ENCODE assay signal across 1 cellular context in genomic region chr1:40383095-40383487, GRCh38.
TF ChIP-seq lines count a peak whose summit lies in the region.

No MANE protein-coding gene starts in this region.

TF ChIP-seq in K562, 482 proteins besides CTCF, POLR2A, EP300 and RAD21 (continued from another document and continues in another):
- no peak for TF ChIP-seq ZBTB26 (CRISPR knock-in tag; IDR thresholded peaks at IDR 0.05)
- TF ChIP-seq UBTF (IDR thresholded peaks at IDR 0.05; ENCODE audit: borderline replicate concordance in 1 of 2, low read depth in 2 of 2, low read length in 2 of 2): no peak
- TF ChIP-seq MED1 (CRISPR knock-in tag; IDR thresholded peaks at IDR 0.05; ENCODE audit: borderline replicate concordance): no peak
- no peak for TF ChIP-seq CCNT2 (IDR thresholded peaks at IDR 0.05; ENCODE audit: borderline replicate concordance, extremely low read depth, insufficient read length, low read depth, low read length)
- no peak for TF ChIP-seq PHF21A (IDR thresholded peaks at IDR 0.05; ENCODE audit: borderline replicate concordance, low read depth)
- peak in 1 of 2 experiments; percentile 54; a peak in 1 of 4 replicates for TF ChIP-seq RCOR1 (IDR thresholded peaks at IDR 0.05; ENCODE audit: borderline replicate concordance in 1 of 2, low read depth in 2 of 2, low read length in 2 of 2)
- no peak for TF ChIP-seq NUFIP1 (IDR thresholded peaks at IDR 0.05; ENCODE audit: partially characterized antibody)
- no peak for TF ChIP-seq SMAD2 (IDR thresholded peaks at IDR 0.05; ENCODE audit: low read depth, low read length)
- TF ChIP-seq PRDM10 (IDR thresholded peaks at IDR 0.05; ENCODE audit: partially characterized antibody): peak; percentile 54
- TF ChIP-seq HDAC1 (IDR thresholded peaks at IDR 0.05): no peak
- no peak for TF ChIP-seq NR2C2 (CRISPR knock-in tag; IDR thresholded peaks at IDR 0.05)
- no peak for TF ChIP-seq NR2C2 (tag; IDR thresholded peaks at IDR 0.05)
- TF ChIP-seq MIER1 (IDR thresholded peaks at IDR 0.05; ENCODE audit: low read depth): no peak
- no peak for TF ChIP-seq MBD2 (IDR thresholded peaks at IDR 0.05; ENCODE audit: borderline replicate concordance, low read depth)
- peak; percentile 68; the same call in 1 of the 2 replicates for TF ChIP-seq ZNF175 (CRISPR knock-in tag; IDR thresholded peaks at IDR 0.05; ENCODE audit: low read depth)
- TF ChIP-seq TCF3 (CRISPR knock-in tag; IDR thresholded peaks at IDR 0.05): no peak
- no peak for TF ChIP-seq ZFP30 (CRISPR knock-in tag; IDR thresholded peaks at IDR 0.05; ENCODE audit: borderline replicate concordance)
- no peak for TF ChIP-seq ARNT (IDR thresholded peaks at IDR 0.05)
- no peak for TF ChIP-seq TCF15 (CRISPR knock-in tag; IDR thresholded peaks at IDR 0.05)
- no peak for TF ChIP-seq SREBF2 (CRISPR knock-in tag; IDR thresholded peaks at IDR 0.05)
- no peak for TF ChIP-seq ZNF41 (CRISPR knock-in tag; conservative IDR thresholded peaks at IDR 0.05)
- TF ChIP-seq ZNF347 (CRISPR knock-in tag; IDR thresholded peaks at IDR 0.05; ENCODE audit: low read depth): no peak
- no peak for TF ChIP-seq CTCFL (IDR thresholded peaks at IDR 0.05; ENCODE audit: borderline replicate concordance, insufficient read depth, low read depth, low read length, poor library complexity, severe bottlenecking)
- TF ChIP-seq MTF1 (CRISPR knock-in tag; IDR thresholded peaks at IDR 0.05; ENCODE audit: borderline replicate concordance): no peak
- 0 out of 2 replicates have a peak, but pooled peaks have one; percentile 29 for TF ChIP-seq CREB3L1 (IDR thresholded peaks at IDR 0.05; ENCODE audit: borderline replicate concordance, low read depth)
- no peak for TF ChIP-seq XRCC3 (IDR thresholded peaks at IDR 0.05)
- TF ChIP-seq ZFP36 (IDR thresholded peaks at IDR 0.05; ENCODE audit: low read depth, low read length, partially characterized antibody): no peak
- TF ChIP-seq CHD4 (IDR thresholded peaks at IDR 0.05; ENCODE audit: insufficient read depth, insufficient replicate concordance, low read depth, low read length, poor library complexity, severe bottlenecking): no peak
- TF ChIP-seq KAT2B (IDR thresholded peaks at IDR 0.05; ENCODE audit: low read depth, low read length): no peak
- no peak for TF ChIP-seq CEBPG (CRISPR knock-in tag; IDR thresholded peaks at IDR 0.05)
- no peak for TF ChIP-seq CEBPG (tag; conservative IDR thresholded peaks at IDR 0.05 in 1 of 2, IDR thresholded peaks at IDR 0.05 in 1 of 2)
- TF ChIP-seq KDM5B (IDR thresholded peaks at IDR 0.05; ENCODE audit: insufficient replicate concordance, low read depth, low read length): peak; percentile 77
- TF ChIP-seq ZNF408 (CRISPR knock-in tag; IDR thresholded peaks at IDR 0.05; ENCODE audit: low read depth): no peak
- TF ChIP-seq ZNF512 (tag; IDR thresholded peaks at IDR 0.05): no peak
- TF ChIP-seq CHD2 (IDR thresholded peaks at IDR 0.05; ENCODE audit: low read depth, low read length): no peak
- no peak for TF ChIP-seq PHTF2 (CRISPR knock-in tag; IDR thresholded peaks at IDR 0.05)
- TF ChIP-seq PTBP1 (IDR thresholded peaks at IDR 0.05; ENCODE audit: low read depth, low read length): no peak
- TF ChIP-seq TOE1 (IDR thresholded peaks at IDR 0.05; ENCODE audit: borderline replicate concordance): 0 out of 2 replicates have a peak, but pooled peaks have one; percentile 29
- TF ChIP-seq TOE1 (CRISPR knock-in tag; IDR thresholded peaks at IDR 0.05; ENCODE audit: borderline replicate concordance, low read depth): no peak
- no peak for TF ChIP-seq ZC3H4 (CRISPR knock-in tag; IDR thresholded peaks at IDR 0.05; ENCODE audit: borderline replicate concordance)
- no peak for TF ChIP-seq PKNOX1 (IDR thresholded peaks at IDR 0.05)
- TF ChIP-seq FOXJ3 (CRISPR knock-in tag; IDR thresholded peaks at IDR 0.05): no peak
- no peak for TF ChIP-seq NR3C1 (CRISPR knock-in tag; IDR thresholded peaks at IDR 0.05)
- no peak for TF ChIP-seq ZNF3 (CRISPR knock-in tag; IDR thresholded peaks at IDR 0.05)
- no peak for TF ChIP-seq CBFA2T2 (conservative IDR thresholded peaks at IDR 0.05)
- TF ChIP-seq MTA3 (IDR thresholded peaks at IDR 0.05; ENCODE audit: borderline replicate concordance): peak; percentile 12; the same call in 1 of the 2 replicates
- TF ChIP-seq ZC3H11A (IDR thresholded peaks at IDR 0.05; ENCODE audit: low read depth, low read length): no peak
- TF ChIP-seq ZNF12 (CRISPR knock-in tag; IDR thresholded peaks at IDR 0.05): no peak
- no peak for TF ChIP-seq SETDB1 (IDR thresholded peaks at IDR 0.05; ENCODE audit: low read length)
- TF ChIP-seq KLF6 (CRISPR knock-in tag; IDR thresholded peaks at IDR 0.05; ENCODE audit: borderline replicate concordance): no peak; the same call in 1 of the 2 replicates
- TF ChIP-seq MYC (IDR thresholded peaks at IDR 0.05; ENCODE audit: low read depth, low read length): peak; percentile 10; the same call in 1 of the 2 replicates
- no peak for TF ChIP-seq MYC (CRISPR knock-in tag; IDR thresholded peaks at IDR 0.05; ENCODE audit: borderline replicate concordance, low read depth)
- TF ChIP-seq ZBTB17 (CRISPR knock-in tag; IDR thresholded peaks at IDR 0.05): peak; percentile 98
- no peak for TF ChIP-seq NCOA1 (IDR thresholded peaks at IDR 0.05; ENCODE audit: low read depth)
- TF ChIP-seq ZNF57 (CRISPR knock-in tag; IDR thresholded peaks at IDR 0.05): no peak
- TF ChIP-seq TBP (optimal IDR thresholded peaks at IDR 0.05; ENCODE audit: low read depth, low read length): no peak
- no peak for TF ChIP-seq ZNF311 (CRISPR knock-in tag; IDR thresholded peaks at IDR 0.05)
- TF ChIP-seq TRIM24 (IDR thresholded peaks at IDR 0.05): no peak
- TF ChIP-seq RFX1 (IDR thresholded peaks at IDR 0.05): no peak
- no peak for TF ChIP-seq MAFG (tag; conservative IDR thresholded peaks at IDR 0.05)
- TF ChIP-seq SRSF1 (IDR thresholded peaks at IDR 0.05; ENCODE audit: low read depth, low read length): no peak
- TF ChIP-seq FOXM1 (IDR thresholded peaks at IDR 0.05; ENCODE audit: low read depth): no peak
- no peak for TF ChIP-seq FOXM1 (CRISPR knock-in tag; IDR thresholded peaks at IDR 0.05; ENCODE audit: low read depth)
- TF ChIP-seq NFIC (IDR thresholded peaks at IDR 0.05): no peak
- TF ChIP-seq SIN3A (IDR thresholded peaks at IDR 0.05; ENCODE audit: borderline replicate concordance in 2 of 2, control insufficient read depth in 1 of 2, low read depth in 2 of 2, low read length in 2 of 2): no peak
- no peak for TF ChIP-seq TAL1 (IDR thresholded peaks at IDR 0.05)
